29 cellular contexts compared by ENCODE assay signal in the genomic region with DNA sequence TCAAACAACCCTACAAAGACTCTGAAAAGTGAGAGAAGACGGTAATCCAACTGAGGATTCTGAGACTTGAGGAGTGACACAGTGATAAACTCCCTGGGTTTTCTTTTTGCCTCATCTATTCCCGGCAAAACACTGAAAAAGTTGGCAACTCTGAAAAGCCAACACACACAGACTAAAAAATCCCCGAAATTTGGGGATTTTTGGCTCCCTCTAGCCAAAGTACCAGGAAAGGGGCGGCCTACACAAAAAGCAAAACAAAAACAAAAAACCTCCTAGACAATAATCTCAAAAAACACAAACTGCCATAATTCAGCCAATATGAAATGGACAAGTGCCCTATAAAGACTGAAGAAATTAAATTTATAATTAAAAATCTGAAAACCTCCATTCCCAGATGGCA.
DNase-seq lines count a peak whose midpoint lies in the region; ATAC-seq, FAIRE-seq and TF ChIP-seq lines count a peak whose summit lies in the region.
"Had no signal": no experiment of that assay in that cellular context is flagged by ENCODE, and none has a peak within 500 bp of the region (broad histone marks: within the 10 kb centered on the region; RNA-seq: fewer than 3 reads in every experiment).

No MANE protein-coding gene starts in this region.

- peak overlapping the region; percentile 53 for H3K4me2 ChIP-seq in parathyroid adenoma (ENCODE audit: low read length)
- H3K4me2 ChIP-seq: BLaER1 had no signal

- no peak for TF ChIP-seq CTCF in HEK293 (tag by site-specific recombination; IDR thresholded peaks at IDR 0.05)
- no peak for TF ChIP-seq CTCF in WTC11 (IDR thresholded peaks at IDR 0.05)
- no peak for TF ChIP-seq CTCF in mesothelial cell of epicardium (IDR thresholded peaks at IDR 0.05; ENCODE audit: unreplicated experiment)
- no peak for TF ChIP-seq CTCF in parathyroid adenoma (IDR thresholded peaks at IDR 0.05)
- TF ChIP-seq CTCF in pancreas (IDR thresholded peaks at IDR 0.05): no peak

- POLR2A ChIA-PET in HEK293 (lab: Yijun Ruan, JAX) (no interaction called here), WTC11 (lab: Charles Lee) (no interaction called here)

- CTCF ChIA-PET in HEK293 (lab: Yijun Ruan, JAX): no interaction called here
- CTCF ChIA-PET in WTC11 (lab: Charles Lee): no interaction called here

- ATAC-seq in WTC11 (no peak), HG03095 (IDR thresholded peaks at IDR 0.05; ENCODE audit: unreplicated experiment) (no peak), pancreas (no peak)
- ATAC-seq: GM12878 had no signal

- no peaks in the 10 kb centered on the region for H3K79me2 ChIP-seq in parathyroid adenoma

- H3K9ac ChIP-seq in parathyroid adenoma: no peak overlapping the region
- H3K9ac ChIP-seq: BLaER1 had no signal

- H3K27ac Mint-ChIP-seq in WTC11 (0 out of 2 replicates have a peak overlapping the region, but pooled peaks have one; percentile 5), mesothelial cell of epicardium (peak overlapping the region; percentile 44)
- H3K27ac Mint-ChIP-seq: CD14-positive monocyte; CD4-positive, alpha-beta memory T cell; CD4-positive, CD25-positive, alpha-beta regulatory T cell; CD8-positive, alpha-beta memory T cell had no signal

- H3K9me3 ChIP-seq in HEK293 (ENCODE audit: control insufficient read depth, insufficient read depth, low read depth, low read length) (peaks cover 3% of the 10 kb centered on the region; the same call in 1 of the 2 replicates), parathyroid adenoma (ENCODE audit: control insufficient read depth, low read length) (peaks cover 3% of the 10 kb centered on the region), pancreas (no peaks in the 10 kb centered on the region)
- H3K9me3 ChIP-seq: BE2C had no signal

- H3K9me3 Mint-ChIP-seq in WTC11 (peaks cover 36% of the 10 kb centered on the region), mesothelial cell of epicardium (peaks cover 43% of the 10 kb centered on the region)

- H3K27me3 ChIP-seq in parathyroid adenoma (ENCODE audit: control insufficient read depth, insufficient read depth, low read length) (no peaks in the 10 kb centered on the region), pancreas (no peaks in the 10 kb centered on the region)
- H3K27me3 ChIP-seq: BE2C, BLaER1 had no signal

- DNase-seq in WTC11 (ENCODE audit: low spot score) (no peak), mesothelial cell of epicardium (ENCODE audit: low spot score in 2 of 2, unreplicated experiment in 2 of 2) (no peak), HTR-8/SVneo (ENCODE audit: insufficient read length, low spot score) (no peak), pancreas (no peak), NCI-H510A treated with DMSO at 0.1 percent for 48 hours (lab: John Stamatoyannopoulos, UW) (no peak)
- DNase-seq: 8988T; ACHN; BE2C; C1 segment of cervical spinal cord; CD4-positive, alpha-beta memory T cell; CD4-positive, CD25-positive, alpha-beta regulatory T cell; CD8-positive, alpha-beta memory T cell; COR-L47; DMS 273 treated with DMSO at 0.1 percent for 48 hours; DMS153; DMS53; DMS79; DND-41; EL; GDM1 had no signal

- H3K36me3 Mint-ChIP-seq in WTC11 (peaks cover 31% of the 10 kb centered on the region), mesothelial cell of epicardium (peaks cover 45% of the 10 kb centered on the region)

- FAIRE-seq in HTR-8/SVneo (lab: Jason Lieb, UNC): no peak
- no peak for FAIRE-seq in pancreas (lab: Jason Lieb, UNC)
- FAIRE-seq: A204.1, GM12878, GM12892, GM18507 had no signal

- H3K36me3 ChIP-seq in HEK293 (ENCODE audit: control insufficient read depth in 2 of 2, insufficient read depth in 1 of 2, low read length in 2 of 2) (no peaks in the 10 kb centered on the region), parathyroid adenoma (ENCODE audit: control insufficient read depth, insufficient read depth, low read length) (no peaks in the 10 kb centered on the region), pancreas (no peaks in the 10 kb centered on the region)
- H3K36me3 ChIP-seq: BE2C had no signal

- intact Hi-C loops in pancreas (cut with DNase I): no loop called here

- H3K4me3 ChIP-seq in HEK293 (ENCODE audit: low read depth, low read length) (no peak overlapping the region), parathyroid adenoma (ENCODE audit: low read depth, low read length) (peak overlapping the region; percentile 41), pancreas (no peak overlapping the region)
- H3K4me3 ChIP-seq: BLaER1, GM12878 had no signal

- H3K27ac ChIP-seq in HEK293 (ENCODE audit: extremely low read depth, low read depth, low read length) (no peak overlapping the region), parathyroid adenoma (peak overlapping the region; percentile 90), pancreas (no peak overlapping the region)
- H3K27ac ChIP-seq: BLaER1 had no signal

- H3K27me3 Mint-ChIP-seq in WTC11 (ENCODE audit: low read depth) (no peaks in the 10 kb centered on the region), mesothelial cell of epicardium (ENCODE audit: low read depth) (no peaks in the 10 kb centered on the region)
- H3K27me3 Mint-ChIP-seq: CD4-positive, alpha-beta memory T cell; CD4-positive, CD25-positive, alpha-beta regulatory T cell; CD8-positive, alpha-beta memory T cell had no signal

- 74% methylated on average over 4 of the region's 4 CpGs for whole genome bisulfite sequencing in pancreas, 2 donors

- peak overlapping the region; percentile 18 for H2AFZ ChIP-seq in parathyroid adenoma

- no peaks in the 10 kb centered on the region for H3K4me1 ChIP-seq in HEK293 (ENCODE audit: control insufficient read depth, insufficient read depth, low read length)
- peaks cover 22% of the 10 kb centered on the region for H3K4me1 ChIP-seq in parathyroid adenoma
- no peaks in the 10 kb centered on the region for H3K4me1 ChIP-seq in pancreas
- H3K4me1 ChIP-seq: BE2C had no signal

- H3K4me3 Mint-ChIP-seq in WTC11 (no peak overlapping the region), mesothelial cell of epicardium (no peak overlapping the region)
- H3K4me3 Mint-ChIP-seq: CD14-positive monocyte; CD4-positive, alpha-beta memory T cell; CD4-positive, CD25-positive, alpha-beta regulatory T cell; CD8-positive, alpha-beta memory T cell had no signal

- H3K4me1 Mint-ChIP-seq in WTC11 (peaks cover 6% of the 10 kb centered on the region), mesothelial cell of epicardium (peaks cover 32% of the 10 kb centered on the region)
- H3K4me1 Mint-ChIP-seq: CD14-positive monocyte; CD8-positive, alpha-beta memory T cell had no signal

TF ChIP-seq in HEK293, 187 proteins besides CTCF, POLR2A, EP300 and RAD21:
- TF ChIP-seq, protein P1, sequence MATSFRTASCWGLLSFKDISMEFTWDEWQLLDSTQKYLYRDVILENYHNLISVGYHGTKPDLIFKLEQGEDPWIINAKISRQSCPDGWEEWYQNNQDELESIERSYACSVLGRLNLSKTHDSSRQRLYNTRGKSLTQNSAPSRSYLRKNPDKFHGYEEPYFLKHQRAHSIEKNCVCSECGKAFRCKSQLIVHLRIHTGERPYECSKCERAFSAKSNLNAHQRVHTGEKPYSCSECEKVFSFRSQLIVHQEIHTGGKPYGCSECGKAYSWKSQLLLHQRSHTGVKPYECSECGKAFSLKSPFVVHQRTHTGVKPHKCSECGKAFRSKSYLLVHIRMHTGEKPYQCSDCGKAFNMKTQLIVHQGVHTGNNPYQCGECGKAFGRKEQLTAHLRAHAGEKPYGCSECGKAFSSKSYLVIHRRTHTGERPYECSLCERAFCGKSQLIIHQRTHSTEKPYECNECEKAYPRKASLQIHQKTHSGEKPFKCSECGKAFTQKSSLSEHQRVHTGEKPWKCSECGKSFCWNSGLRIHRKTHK (tag by site-specific recombination; IDR thresholded peaks at IDR 0.05): no peak
- TF ChIP-seq ZNF707 (tag by site-specific recombination; IDR thresholded peaks at IDR 0.05) (peak; percentile 52; the same call in 1 of the 2 replicates), MZF1 (tag by site-specific recombination; IDR thresholded peaks at IDR 0.05; ENCODE audit: borderline replicate concordance) (peak; percentile 71; the same call in 1 of the 2 replicates)

TF ChIP-seq in WTC11, 78 proteins besides CTCF, POLR2A, EP300 and RAD21 (continues in another document):
- TF ChIP-seq NFATC4 (CRISPR knock-in tag; IDR thresholded peaks at IDR 0.05) (no peak), RORB (CRISPR knock-in tag; IDR thresholded peaks at IDR 0.05) (no peak), RELA (CRISPR knock-in tag; IDR thresholded peaks at IDR 0.05; ENCODE audit: borderline replicate concordance) (no peak), GTF2I (CRISPR knock-in tag; conservative IDR thresholded peaks at IDR 0.05) (no peak), SP1 (CRISPR knock-in tag; conservative IDR thresholded peaks at IDR 0.05) (no peak), ZBTB21 (CRISPR knock-in tag; IDR thresholded peaks at IDR 0.05; ENCODE audit: borderline replicate concordance) (no peak), GABPB1 (CRISPR knock-in tag; IDR thresholded peaks at IDR 0.05) (no peak), NFYB (CRISPR knock-in tag; conservative IDR thresholded peaks at IDR 0.05; ENCODE audit: low read depth) (no peak), ZNF423 (CRISPR knock-in tag; IDR thresholded peaks at IDR 0.05) (no peak)
- TF ChIP-seq, protein P2, sequence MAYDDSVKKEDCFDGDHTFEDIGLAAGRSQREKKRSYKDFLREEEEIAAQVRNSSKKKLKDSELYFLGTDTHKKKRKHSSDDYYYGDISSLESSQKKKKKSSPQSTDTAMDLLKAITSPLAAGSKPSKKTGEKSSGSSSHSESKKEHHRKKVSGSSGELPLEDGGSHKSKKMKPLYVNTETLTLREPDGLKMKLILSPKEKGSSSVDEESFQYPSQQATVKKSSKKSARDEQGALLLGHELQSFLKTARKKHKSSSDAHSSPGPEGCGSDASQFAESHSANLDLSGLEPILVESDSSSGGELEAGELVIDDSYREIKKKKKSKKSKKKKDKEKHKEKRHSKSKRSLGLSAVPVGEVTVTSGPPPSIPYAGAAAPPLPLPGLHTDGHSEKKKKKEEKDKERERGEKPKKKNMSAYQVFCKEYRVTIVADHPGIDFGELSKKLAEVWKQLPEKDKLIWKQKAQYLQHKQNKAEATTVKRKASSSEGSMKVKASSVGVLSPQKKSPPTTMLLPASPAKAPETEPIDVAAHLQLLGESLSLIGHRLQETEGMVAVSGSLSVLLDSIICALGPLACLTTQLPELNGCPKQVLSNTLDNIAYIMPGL (CRISPR knock-in tag; IDR thresholded peaks at IDR 0.05): no peak
